ENCODE assay signal across 1 cellular context in the genomic region with DNA sequence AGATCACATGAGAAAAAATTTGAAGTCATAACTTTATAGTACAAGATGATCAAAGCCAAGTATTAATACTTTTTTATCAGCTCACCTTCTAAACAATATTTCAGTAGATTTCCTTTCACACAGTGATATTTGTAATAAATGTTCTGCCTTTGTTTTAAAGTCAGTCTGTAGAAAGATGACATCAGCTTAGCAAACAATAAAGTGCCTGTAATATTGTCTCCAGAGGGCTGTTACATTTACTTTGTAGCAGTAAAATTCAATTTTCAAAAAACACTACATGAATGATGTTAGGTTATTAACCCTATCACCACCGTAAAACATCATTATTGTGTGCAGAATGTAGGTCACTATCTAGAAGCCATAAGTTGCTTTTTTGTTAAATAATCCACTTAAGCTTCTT.
TF ChIP-seq lines count a peak whose summit lies in the region.

No MANE protein-coding gene starts in this region.

TF ChIP-seq in endothelial cell of umbilical vein, 7 proteins besides CTCF, POLR2A, EP300 and RAD21:
- TF ChIP-seq MYC (IDR thresholded peaks at IDR 0.05; ENCODE audit: low read depth, low read length) (no peak), EZH2 (IDR thresholded peaks at IDR 0.05; ENCODE audit: borderline replicate concordance, low read depth, low read length, severe bottlenecking) (no peak), POLR2AphosphoS5 (IDR thresholded peaks at IDR 0.05; ENCODE audit: insufficient read depth, low read depth, low read length) (no peak), GATA2 (IDR thresholded peaks at IDR 0.05; ENCODE audit: insufficient read depth, insufficient read length, low read depth, low read length) (no peak), MAX (IDR thresholded peaks at IDR 0.05; ENCODE audit: insufficient read depth, insufficient read length) (no peak), FOS (IDR thresholded peaks at IDR 0.05; ENCODE audit: borderline replicate concordance, insufficient read depth, low read length) (no peak), JUN (IDR thresholded peaks at IDR 0.05; ENCODE audit: borderline replicate concordance, insufficient read depth, insufficient read length, low read depth) (no peak)
TF ChIP-seq in endothelial cell of umbilical vein: peak in this region for 0.
